29 cellular contexts compared by ENCODE assay signal in the genomic region with DNA sequence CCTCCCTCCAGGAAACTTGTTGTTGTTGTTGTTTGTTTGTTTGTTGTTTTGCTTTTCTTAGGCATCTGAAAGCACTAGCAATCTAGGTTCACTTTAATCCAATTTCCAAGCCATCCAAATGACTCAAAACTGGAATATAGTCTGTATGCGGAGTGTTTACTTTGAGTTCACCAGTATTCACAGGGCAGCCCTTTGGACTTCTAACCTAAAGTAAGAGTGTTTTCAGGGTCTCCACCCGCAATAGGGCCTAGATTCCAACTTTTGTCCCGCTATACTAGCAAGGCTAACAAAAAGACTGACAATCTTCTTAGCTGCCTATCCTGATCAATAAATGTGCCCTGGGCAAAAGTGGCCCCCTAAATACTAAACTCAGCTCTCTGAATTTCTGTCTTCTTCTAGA.
"Had no signal": no experiment of that assay in that cellular context is flagged by ENCODE, and none has a peak within 500 bp of the region (broad histone marks: within the 10 kb centered on the region; RNA-seq: fewer than 3 reads in every experiment).

No MANE protein-coding gene starts in this region.

- H3K4me3 Mint-ChIP-seq: dendritic cell treated with granulocyte-macrophage colony-stimulating factor and Interleukin-4, amounts not matched to agents 40 ng/mL and 50 ng/mL, for 4 days; effector memory CD8-positive, alpha-beta T cell; endodermal cell; immature natural killer cell; mesothelial cell of epicardium; naive B cell; naive thymus-derived CD8-positive, alpha-beta T cell had no signal

- H3K4me1 ChIP-seq: colonic mucosa, esophagus squamous epithelium, gastrocnemius medialis, left lung, lower lobe of right lung had no signal

- H3K4me2 ChIP-seq: hepatocyte had no signal

- H3K9me3 Mint-ChIP-seq: dendritic cell treated with granulocyte-macrophage colony-stimulating factor and Interleukin-4, amounts not matched to agents 40 ng/mL and 50 ng/mL, for 4 days; effector memory CD8-positive, alpha-beta T cell; endodermal cell; immature natural killer cell; mesothelial cell of epicardium; naive B cell; naive thymus-derived CD8-positive, alpha-beta T cell had no signal

- H3K4me3 ChIP-seq: colonic mucosa, esophagus squamous epithelium, gastrocnemius medialis, heart left ventricle, hepatocyte, left lung, lower lobe of right lung, mucosa of descending colon had no signal

- H3K36me3 Mint-ChIP-seq: immature natural killer cell, naive B cell had no signal

- H3K27ac Mint-ChIP-seq: dendritic cell treated with granulocyte-macrophage colony-stimulating factor and Interleukin-4, amounts not matched to agents 40 ng/mL and 50 ng/mL, for 4 days; effector memory CD8-positive, alpha-beta T cell; endodermal cell; immature natural killer cell; mesothelial cell of epicardium; naive thymus-derived CD8-positive, alpha-beta T cell had no signal

- H3K27ac ChIP-seq: colonic mucosa, epithelial cell of prostate, esophagus squamous epithelium, gastrocnemius medialis, heart left ventricle, hepatocyte, left lung, lower lobe of right lung had no signal

- DNase-seq: colonic mucosa; cortex of kidney; effector CD8-positive, alpha-beta T cell; effector memory CD8-positive, alpha-beta T cell; endodermal cell; erythroblast; esophagus squamous epithelium; foreskin fibroblast; foreskin melanocyte; gastrocnemius medialis; heart left ventricle; hypothalamus; immature natural killer cell; islet precursor cell; kidney; kidney glomerular epithelial cell; left lung; left ventricle myocardium superior; lower lobe of right lung; mesenchymal stem cell; mucosa of descending colon; naive B cell; naive thymus-derived CD8-positive, alpha-beta T cell had no signal

- H3K27me3 Mint-ChIP-seq: dendritic cell treated with granulocyte-macrophage colony-stimulating factor and Interleukin-4, amounts not matched to agents 40 ng/mL and 50 ng/mL, for 4 days; effector memory CD8-positive, alpha-beta T cell; naive B cell; naive thymus-derived CD8-positive, alpha-beta T cell had no signal

- ATAC-seq: effector memory CD8-positive, alpha-beta T cell; esophagus mucosa; gastrocnemius medialis; heart left ventricle; left lung; left ventricle myocardium superior; lower lobe of right lung; mucosa of descending colon; naive thymus-derived CD8-positive, alpha-beta T cell had no signal

- H3K9me3 ChIP-seq: colonic mucosa, esophagus squamous epithelium, gastrocnemius medialis, heart left ventricle, left lung, lower lobe of right lung, mucosa of descending colon had no signal

- FAIRE-seq: endothelial cell of umbilical vein, kidney had no signal
